Comparison of ENCODE assay signal across 24 cellular contexts in the genomic region with DNA sequence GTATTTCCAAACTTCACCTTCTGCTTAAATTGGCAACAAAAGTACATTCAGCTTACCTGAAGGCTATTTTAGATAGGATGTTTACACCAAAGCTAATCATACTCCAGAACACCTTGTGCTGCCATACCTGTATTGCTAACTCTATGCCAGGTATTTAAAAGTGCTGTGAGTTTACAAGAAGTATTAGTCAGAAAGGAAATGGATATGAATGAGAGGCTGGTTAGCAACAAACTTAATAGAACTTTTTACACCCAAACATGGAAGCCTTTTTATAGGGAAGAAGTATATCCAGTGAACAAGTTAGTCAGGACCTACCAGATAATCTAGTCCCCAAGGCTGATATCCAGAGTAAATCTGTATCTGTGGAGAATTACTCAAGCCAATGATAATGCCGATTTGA.
"Had no signal": no experiment of that assay in that cellular context is flagged by ENCODE, and none has a peak within 500 bp of the region (broad histone marks: within the 10 kb centered on the region; RNA-seq: fewer than 3 reads in every experiment).

No MANE protein-coding gene starts in this region.

- H3K36me3 ChIP-seq: brain microvascular endothelial cell, right atrium auricular region, spleen, upper lobe of right lung, WERI-Rb-1 had no signal

- H3K4me1 ChIP-seq: spleen, upper lobe of right lung had no signal

- ATAC-seq: activated CD8-positive, alpha-beta memory T cell treated with anti-CD3 and anti-CD28 coated beads, Interleukin-2, amount 10 ng/mL, durations not matched to agents 7 days and 5 days; activated CD8-positive, alpha-beta T cell treated with anti-CD3 and anti-CD28 coated beads for 36 hours; effector memory CD8-positive, alpha-beta T cell; left lobe of liver; naive thymus-derived CD8-positive, alpha-beta T cell; T-cell; upper lobe of right lung had no signal

- H3K9me3 ChIP-seq: right atrium auricular region, spleen, upper lobe of right lung had no signal

- H3K27me3 ChIP-seq: brain microvascular endothelial cell, dorsolateral prefrontal cortex, right atrium auricular region, spleen, upper lobe of right lung had no signal

- DNase-seq: activated CD4-positive, alpha-beta T cell treated with anti-CD3 and anti-CD28 coated beads, Interleukin-2, amount 10 ng/mL, durations not matched to agents 7 days and 5 days; activated CD4-positive, CD25-positive, alpha-beta regulatory T cell treated with anti-CD3 and anti-CD28 coated beads, Interleukin-2, amount 50 U/mL, for 72 hours; activated CD8-positive, alpha-beta memory T cell treated with anti-CD3 and anti-CD28 coated beads, Interleukin-2, amount 10 ng/mL, durations not matched to agents 7 days and 5 days; activated CD8-positive, alpha-beta T cell treated with anti-CD3 and anti-CD28 coated beads for 36 hours; activated effector memory CD4-positive, alpha-beta T cell treated with anti-CD3 and anti-CD28 coated beads, Interleukin-2, amount 50 U/mL, for 16 hours; activated naive CD4-positive, alpha-beta T cell treated with anti-CD3 and anti-CD28 coated beads, Interleukin-2, amount 50 U/mL, for 16 hours; activated T-cell treated with anti-CD3 and anti-CD28 coated beads for 4 hours; anterior cingulate cortex; brain microvascular endothelial cell; dorsolateral prefrontal cortex; effector memory CD8-positive, alpha-beta T cell; kidney; naive thymus-derived CD8-positive, alpha-beta T cell; spleen; stimulated activated CD4-positive, alpha-beta T cell treated with anti-CD3 and anti-CD28 coated beads, Interleukin-4, amount 100 ng/mL, for 1 hour; stimulated activated naive CD4-positive, alpha-beta T cell treated with Interleukin-2 at 50 U/mL for 16 hours; T-cell; upper lobe of right lung; WERI-Rb-1 had no signal

- H3K27ac ChIP-seq: brain microvascular endothelial cell, dorsolateral prefrontal cortex, right atrium auricular region, spleen, upper lobe of right lung, WERI-Rb-1 had no signal

- FAIRE-seq: colon, endothelial cell of umbilical vein, kidney had no signal

- H3K4me3 ChIP-seq: dorsolateral prefrontal cortex, lung, right atrium auricular region, spleen, upper lobe of right lung had no signal
